Comparison of ENCODE assay signal across 11 cellular contexts in genomic region chr1:97094257-97094972, GRCh38.
DNase-seq lines count a peak whose midpoint lies in the region; ATAC-seq and TF ChIP-seq lines count a peak whose summit lies in the region.
"Had no signal": no experiment of that assay in that cellular context is flagged by ENCODE, and none has a peak within 500 bp of the region (broad histone marks: within the 10 kb centered on the region; RNA-seq: fewer than 3 reads in every experiment).

No MANE protein-coding gene starts in this region.

- no peak overlapping the region for H3K18ac ChIP-seq in mesendoderm (ENCODE audit: low read length)

- no peak overlapping the region for H4K5ac ChIP-seq in mesendoderm (ENCODE audit: low read length)

- ATAC-seq in GM21447 (IDR thresholded peaks at IDR 0.05; ENCODE audit: unreplicated experiment), result no peak

- H3K27ac ChIP-seq in mesendoderm (ENCODE audit: low read depth, low read length), result no peak overlapping the region
- H3K27ac ChIP-seq in caudate nucleus (ENCODE audit: low read depth, low read length), result no peak overlapping the region

- no peak overlapping the region for H4K8ac ChIP-seq in mesendoderm (ENCODE audit: low read depth, low read length)

- TF ChIP-seq CTCF in BJ (IDR thresholded peaks at IDR 0.05; ENCODE audit: insufficient read depth, low read depth, low read length) (no peak), choroid plexus epithelial cell (conservative IDR thresholded peaks at IDR 0.05; ENCODE audit: low read depth, low read length) (no peak)

- H3K27me3 ChIP-seq in BJ (ENCODE audit: control insufficient read depth, insufficient read depth, low read length) (no peaks in the 10 kb centered on the region), mesendoderm (ENCODE audit: insufficient read depth, low read length, poor library complexity) (no peaks in the 10 kb centered on the region)

- H3K79me1 ChIP-seq in mesendoderm (ENCODE audit: low read length), result no peaks in the 10 kb centered on the region

- peak; percentile 67 for DNase-seq in BJ (ENCODE audit: low read depth)
- peak; percentile 91 for DNase-seq in NCI-H226
- peak; percentile 89 for DNase-seq in choroid plexus epithelial cell (ENCODE audit: low read depth)
- peak; percentile 59 for DNase-seq in mesendoderm
- no peak for DNase-seq in NCI-H2227 (lab: John Stamatoyannopoulos, UW; ENCODE audit: unreplicated experiment)
- no peak for DNase-seq in caudate nucleus (lab: John Stamatoyannopoulos, UW)
- no peak for DNase-seq in GDM1 (lab: John Stamatoyannopoulos, UW)
- DNase-seq: activated naive CD8-positive, alpha-beta T cell treated with anti-CD3 and anti-CD28 coated beads, Interleukin-2, amount 10 ng/mL, durations not matched to agents 7 days and 5 days; COR-L47; Right ventricle myocardium superior had no signal

- H2BK15ac ChIP-seq in mesendoderm (replicated peaks; ENCODE audit: low read depth), result no peak overlapping the region

- H3K4me3 ChIP-seq in BJ (ENCODE audit: low read depth, low read length), result no peak overlapping the region
- H3K4me3 ChIP-seq in choroid plexus epithelial cell (ENCODE audit: low read depth, low read length), result no peak overlapping the region
- H3K4me3 ChIP-seq in mesendoderm (ENCODE audit: low read length), result no peak overlapping the region

- WGBS in mesendoderm (ENCODE audit: extremely low coverage, insufficient coverage, low lambda C conversion rate), result no CpG with 5 or more reads among the region's 5 CpGs

- H3K79me2 ChIP-seq in mesendoderm (ENCODE audit: control insufficient read depth, insufficient read depth, low read length), result no peaks in the 10 kb centered on the region

- no peak overlapping the region for H3K56ac ChIP-seq in mesendoderm (ENCODE audit: low read length)

- no peaks in the 10 kb centered on the region for H3K4me1 ChIP-seq in mesendoderm (ENCODE audit: control insufficient read depth, low read depth, low read length)

- POLR2A ChIA-PET in BJ (lab: Charles Lee), result no interaction called here

- H3K23ac ChIP-seq in mesendoderm (ENCODE audit: low read length), result no peak overlapping the region

- no peak overlapping the region for H2BK120ac ChIP-seq in mesendoderm (ENCODE audit: low read depth, low read length)

- no peak overlapping the region for H3K4me2 ChIP-seq in mesendoderm (ENCODE audit: low read length)

- H3K4ac ChIP-seq in mesendoderm (ENCODE audit: low read depth, low read length), result no peak overlapping the region

- no peak overlapping the region for H2BK5ac ChIP-seq in mesendoderm (ENCODE audit: low read length)

- H3K9ac ChIP-seq in mesendoderm (ENCODE audit: low read length), result no peak overlapping the region

- CTCF ChIA-PET in BJ (lab: Yijun Ruan, JAX), result interaction anchor here (0.7 to 1.5 kb wide), 5 partner anchors 9 to 126 kb away, joined by 3 to 5 read pairs (median 3); no protein-coding TSS in a partner anchor

- H2AK5ac ChIP-seq in mesendoderm (ENCODE audit: low read length), result no peak overlapping the region

- H3K36me3 ChIP-seq in BJ (ENCODE audit: control insufficient read depth, insufficient read depth, low read length) (no peaks in the 10 kb centered on the region), mesendoderm (ENCODE audit: control insufficient read depth, insufficient read depth, low read length) (no peaks in the 10 kb centered on the region)

Comparison
In these comparisons a context has a peak if more than half of its experiments do, and no peak if none do; other contexts are left out.
1. DNase-seq: peak in BJ (single experiment), NCI-H226 (single experiment), choroid plexus epithelial cell (single experiment) and mesendoderm (single experiment); none in NCI-H2227 (single experiment), caudate nucleus (0 of 61) and GDM1 (single experiment).